9 cellular contexts compared by ENCODE assay signal in genomic region chr9:76136986-76137385, GRCh38.
DNase-seq lines count a peak whose midpoint lies in the region; ATAC-seq, FAIRE-seq and TF ChIP-seq lines count a peak whose summit lies in the region.
"Had no signal": no experiment of that assay in that cellular context is flagged by ENCODE, and none has a peak within 500 bp of the region (broad histone marks: within the 10 kb centered on the region; RNA-seq: fewer than 3 reads in every experiment).

No MANE protein-coding gene starts in this region.

- H3K9ac ChIP-seq in astrocyte (ENCODE audit: low read length) (no peak overlapping the region), SK-N-SH (no peak overlapping the region)

- peaks cover 28% of the 10 kb centered on the region for H3K4me1 Mint-ChIP-seq in astrocyte (ENCODE audit: low read depth, unreplicated experiment)
- peaks cover 4% of the 10 kb centered on the region for H3K4me1 Mint-ChIP-seq in activated CD4-positive, alpha-beta memory T cell treated with anti-CD3 and anti-CD28 coated beads, Interleukin-2, amount 10 ng/mL, durations not matched to agents 7 days and 5 days

- no peaks in the 10 kb centered on the region for H3K27me3 ChIP-seq in astrocyte (ENCODE audit: insufficient read depth, low read length)
- no peaks in the 10 kb centered on the region for H3K27me3 ChIP-seq in SK-N-SH (ENCODE audit: insufficient read depth)

- H3K36me3 Mint-ChIP-seq in astrocyte (ENCODE audit: low read depth, unreplicated experiment): no peaks in the 10 kb centered on the region
- no peaks in the 10 kb centered on the region for H3K36me3 Mint-ChIP-seq in activated CD4-positive, alpha-beta memory T cell treated with anti-CD3 and anti-CD28 coated beads, Interleukin-2, amount 10 ng/mL, durations not matched to agents 7 days and 5 days (ENCODE audit: low read depth)

- TF ChIP-seq EP300 in SK-N-SH (IDR thresholded peaks at IDR 0.05; ENCODE audit: borderline replicate concordance in 1 of 2, low read depth in 1 of 2, low read length in 1 of 2): no peak

- no peak overlapping the region for H3K27ac ChIP-seq in astrocyte (ENCODE audit: low read depth, low read length)
- H3K27ac ChIP-seq in SK-N-SH (ENCODE audit: low read depth in 2 of 2, low read length in 1 of 2): no peak overlapping the region

- POLR2A ChIA-PET in activated CD4-positive, alpha-beta memory T cell treated with anti-CD3 and anti-CD28 coated beads, Interleukin-2, amount 10 ng/mL, durations not matched to agents 7 days and 5 days (lab: Charles Lee): no interaction called here
- POLR2A ChIA-PET in SK-N-SH (lab: Yijun Ruan, JAX): no interaction called here

- H4K20me1 ChIP-seq in astrocyte (ENCODE audit: insufficient read depth, low read length) (no peaks in the 10 kb centered on the region), SK-N-SH (ENCODE audit: insufficient read depth) (no peaks in the 10 kb centered on the region)

- no peaks in the 10 kb centered on the region for H3F3A ChIP-seq in SK-N-SH (replicated peaks; ENCODE audit: insufficient read depth)

- DNase-seq in AML-193 (lab: John Stamatoyannopoulos, UW): peak; percentile 58 to 64
- DNase-seq in astrocyte (ENCODE audit: low read depth): peak; percentile 70
- no peak for DNase-seq in left colon
- no peak for DNase-seq in activated CD4-positive, alpha-beta memory T cell treated with anti-CD3 and anti-CD28 coated beads, Interleukin-2, amount 10 ng/mL, durations not matched to agents 7 days and 5 days
- DNase-seq in nucleus accumbens (lab: John Stamatoyannopoulos, UW): no peak
- DNase-seq in SK-N-SH: no peak
- DNase-seq: DMS153 had no signal

- peak overlapping the region; percentile 73 for H3K27ac Mint-ChIP-seq in astrocyte (ENCODE audit: unreplicated experiment)
- H3K27ac Mint-ChIP-seq in activated CD4-positive, alpha-beta memory T cell treated with anti-CD3 and anti-CD28 coated beads, Interleukin-2, amount 10 ng/mL, durations not matched to agents 7 days and 5 days: no peak overlapping the region

- H3K4me3 ChIP-seq in astrocyte (ENCODE audit: insufficient read depth, low read depth, low read length): no peak overlapping the region
- H3K4me3 ChIP-seq in SK-N-SH (ENCODE audit: low read depth in 2 of 2, low read length in 1 of 2): no peak overlapping the region

- intact Hi-C loops in left colon (cut with DNase I, micrococcal nuclease): loop anchor here in 1 of 2 donors (10.0 kb wide), 1 partner anchor 262 kb away; no protein-coding TSS in a partner anchor

- no peak for TF ChIP-seq RAD21 in SK-N-SH (IDR thresholded peaks at IDR 0.05; ENCODE audit: low read length)

- peak; percentile 66 for ATAC-seq in HG03342 (IDR thresholded peaks at IDR 0.05; ENCODE audit: unreplicated experiment)
- ATAC-seq in left colon: peak; percentile 43
- no peak for ATAC-seq in activated CD4-positive, CD25-positive, alpha-beta regulatory T cell treated with anti-CD3 and anti-CD28 coated beads, Interleukin-2, amount 50 U/mL, for 24 hours

- FAIRE-seq in astrocyte (lab: Jason Lieb, UNC): peak; percentile 83

- no peaks in the 10 kb centered on the region for H3K9me3 Mint-ChIP-seq in astrocyte (ENCODE audit: unreplicated experiment)
- no peaks in the 10 kb centered on the region for H3K9me3 Mint-ChIP-seq in activated CD4-positive, alpha-beta memory T cell treated with anti-CD3 and anti-CD28 coated beads, Interleukin-2, amount 10 ng/mL, durations not matched to agents 7 days and 5 days

- H2AFZ ChIP-seq in astrocyte (ENCODE audit: low read depth, low read length) (peak overlapping the region; percentile 23), SK-N-SH (ENCODE audit: low read depth) (no peak overlapping the region)

- peaks cover 5% of the 10 kb centered on the region for H3K4me1 ChIP-seq in astrocyte (ENCODE audit: insufficient read depth, low read length)
- H3K4me1 ChIP-seq in SK-N-SH (ENCODE audit: control insufficient read depth in 1 of 2, insufficient read depth in 2 of 2, low read depth in 1 of 2, low read length in 1 of 2): no peaks in the 10 kb centered on the region

- H3K36me3 ChIP-seq in astrocyte (ENCODE audit: insufficient read depth, low read length): no peaks in the 10 kb centered on the region
- no peaks in the 10 kb centered on the region for H3K36me3 ChIP-seq in SK-N-SH (replicated peaks in 1 of 2; ENCODE audit: control insufficient read depth in 1 of 2, insufficient read depth in 2 of 2, low read length in 1 of 2)

- TF ChIP-seq CTCF in astrocyte (IDR thresholded peaks at IDR 0.05; ENCODE audit: insufficient read depth, low read depth, low read length): no peak
- no peak for TF ChIP-seq CTCF in SK-N-SH (IDR thresholded peaks at IDR 0.05)

- no peaks in the 10 kb centered on the region for H3K9me3 ChIP-seq in astrocyte (ENCODE audit: insufficient read depth, low read depth, low read length)
- H3K9me3 ChIP-seq in SK-N-SH: no peaks in the 10 kb centered on the region

- 0% methylated on average over 1 of the region's 1 CpG for WGBS in SK-N-SH (ENCODE audit: low lambda C conversion rate)

- H3K4me2 ChIP-seq in astrocyte (ENCODE audit: low read length) (no peak overlapping the region), SK-N-SH (no peak overlapping the region)

- H3K79me2 ChIP-seq in astrocyte (ENCODE audit: insufficient read depth, low read length) (no peaks in the 10 kb centered on the region), SK-N-SH (ENCODE audit: insufficient read depth) (no peaks in the 10 kb centered on the region)

- H3K27me3 Mint-ChIP-seq in astrocyte (ENCODE audit: low read depth, unreplicated experiment): no peaks in the 10 kb centered on the region
- no peaks in the 10 kb centered on the region for H3K27me3 Mint-ChIP-seq in activated CD4-positive, alpha-beta memory T cell treated with anti-CD3 and anti-CD28 coated beads, Interleukin-2, amount 10 ng/mL, durations not matched to agents 7 days and 5 days

- H3K4me3 Mint-ChIP-seq in astrocyte (ENCODE audit: unreplicated experiment): no peak overlapping the region
- H3K4me3 Mint-ChIP-seq in activated CD4-positive, alpha-beta memory T cell treated with anti-CD3 and anti-CD28 coated beads, Interleukin-2, amount 10 ng/mL, durations not matched to agents 7 days and 5 days: no peak overlapping the region

- no peaks in the 10 kb centered on the region for H3K9me2 ChIP-seq in SK-N-SH

- CTCF ChIA-PET in activated CD4-positive, alpha-beta memory T cell treated with anti-CD3 and anti-CD28 coated beads, Interleukin-2, amount 10 ng/mL, durations not matched to agents 7 days and 5 days (lab: Charles Lee): no interaction called here
- CTCF ChIA-PET in SK-N-SH (lab: Yijun Ruan, JAX): no interaction called here

TF ChIP-seq in SK-N-SH, 30 proteins besides CTCF, POLR2A, EP300 and RAD21:
- TF ChIP-seq JUND (IDR thresholded peaks at IDR 0.05) (no peak), EZH2phosphoT487 (IDR thresholded peaks at IDR 0.05; ENCODE audit: borderline replicate concordance, low read depth) (no peak), MXI1 (IDR thresholded peaks at IDR 0.05; ENCODE audit: low read depth, low read length) (no peak), FOXJ3 (CRISPR knock-in tag; IDR thresholded peaks at IDR 0.05) (no peak), USF2 (IDR thresholded peaks at IDR 0.05; ENCODE audit: borderline replicate concordance, low read depth, low read length) (no peak), SIN3A (IDR thresholded peaks at IDR 0.05; ENCODE audit: borderline replicate concordance, low read depth, low read length) (no peak), NRF1 (IDR thresholded peaks at IDR 0.05; ENCODE audit: low read depth, low read length) (no peak), SMC3 (IDR thresholded peaks at IDR 0.05; ENCODE audit: low read depth, low read length) (no peak), MAX (IDR thresholded peaks at IDR 0.05; ENCODE audit: low read depth) (no peak), ZBTB33 (IDR thresholded peaks at IDR 0.05; ENCODE audit: borderline replicate concordance, low read depth) (no peak), NFIC (IDR thresholded peaks at IDR 0.05; ENCODE audit: borderline replicate concordance) (no peak), CHD2 (IDR thresholded peaks at IDR 0.05; ENCODE audit: low read length, partially characterized antibody) (no peak), GABPA (IDR thresholded peaks at IDR 0.05; ENCODE audit: low read depth) (no peak), YY1 (IDR thresholded peaks at IDR 0.05; ENCODE audit: low read depth) (no peak)
TF ChIP-seq in SK-N-SH: peak in this region for 0.

Comparison
In these comparisons a context has a peak if more than half of its experiments do, and no peak if none do; other contexts are left out.
1. DNase-seq: peak in AML-193 (2 of 2) and astrocyte (single experiment); none in left colon (0 of 2), activated CD4-positive, alpha-beta memory T cell treated with anti-CD3 and anti-CD28 coated beads, Interleukin-2, amount 10 ng/mL, durations not matched to agents 7 days and 5 days (single experiment), nucleus accumbens (0 of 56) and SK-N-SH (single experiment).
2. ATAC-seq: peak in HG03342 (single experiment) and left colon (single experiment); none in activated CD4-positive, CD25-positive, alpha-beta regulatory T cell treated with anti-CD3 and anti-CD28 coated beads, Interleukin-2, amount 50 U/mL, for 24 hours (0 of 2).